26 cellular contexts compared by ENCODE assay signal in the genomic region with DNA sequence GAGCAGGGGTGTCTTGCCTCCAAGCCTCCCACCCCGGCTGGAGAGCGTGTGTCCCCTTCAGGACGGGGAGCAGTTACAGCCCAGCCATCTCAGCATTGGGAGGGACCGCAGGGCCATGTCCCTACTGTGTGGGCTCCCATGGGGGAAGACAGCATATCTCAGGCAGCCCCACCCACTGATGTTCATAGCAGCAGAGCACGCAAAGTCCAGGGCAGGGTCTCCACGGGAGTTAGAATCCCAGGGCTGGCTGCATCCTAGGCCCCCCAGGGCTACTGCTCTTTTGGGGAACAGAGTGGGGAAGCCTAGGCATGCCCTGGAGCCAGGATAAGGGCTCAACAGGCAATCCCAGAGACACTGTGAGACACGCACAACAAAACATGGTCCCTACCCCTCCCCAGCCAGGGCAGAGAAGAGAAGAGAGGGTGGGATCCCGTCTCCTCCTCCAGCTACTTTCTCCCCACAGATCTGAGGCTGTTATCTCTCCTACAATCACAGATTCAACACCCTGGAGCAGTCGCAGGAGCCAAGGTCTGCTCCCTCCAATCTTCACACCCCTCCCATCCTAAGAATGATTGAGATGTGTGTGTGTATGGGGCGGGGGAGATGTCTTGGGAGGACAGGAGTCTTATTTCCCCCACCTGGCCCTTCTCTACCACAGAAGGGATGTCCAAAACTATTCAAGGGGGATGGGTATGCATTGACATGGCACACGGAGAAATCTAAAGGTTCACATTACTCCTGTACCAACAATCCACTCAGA. TPM values are rescaled to one million over a fixed set of nuclear protein-coding genes. Genes with fewer than 3 reads are reported as not detected.
DNase-seq lines count a peak whose midpoint lies in the region; ATAC-seq, FAIRE-seq and TF ChIP-seq lines count a peak whose summit lies in the region.
"Had no signal": no experiment of that assay in that cellular context is flagged by ENCODE, and none has a peak within 500 bp of the region (broad histone marks: within the 10 kb centered on the region; RNA-seq: fewer than 3 reads in every experiment).

No MANE protein-coding gene starts in this region.

- WGBS in A549 (ENCODE audit: missing lambda C conversion rate), result 5% methylated on average over 7 of the region's 11 CpGs

- H3K9me3 ChIP-seq in A549 (no peaks in the 10 kb centered on the region), HUES6 (ENCODE audit: control insufficient read depth, insufficient read depth, low read depth, low read length) (no peaks in the 10 kb centered on the region), iPS-15b (ENCODE audit: control insufficient read depth, insufficient read depth, low read length) (no peaks in the 10 kb centered on the region), neural cell (ENCODE audit: low read length) (no peaks in the 10 kb centered on the region)
- H3K9me3 ChIP-seq: BE2C, SK-N-SH had no signal

- H3K9ac ChIP-seq in HUES6 (ENCODE audit: low read length) (peak overlapping the region; percentile 39), iPS-15b (ENCODE audit: low read depth, low read length) (no peak overlapping the region), neural cell (ENCODE audit: low read length) (no peak overlapping the region)
- H3K9ac ChIP-seq: SK-N-SH had no signal

- TF ChIP-seq EP300 in A549 (IDR thresholded peaks at IDR 0.05) (no peak), neural cell (conservative IDR thresholded peaks at IDR 0.05; ENCODE audit: poor library complexity, severe bottlenecking) (no peak)

- TF ChIP-seq RAD21 in A549 (conservative IDR thresholded peaks at IDR 0.05 in 1 of 2, IDR thresholded peaks at IDR 0.05 in 1 of 2) (no peak), neural cell (conservative IDR thresholded peaks at IDR 0.05) (no peak)

- no peak for FAIRE-seq in A549 (lab: Jason Lieb, UNC)
- FAIRE-seq: GM12878, K562 had no signal

- H3K4me3 ChIP-seq in A549, result no peak overlapping the region
- H3K4me3 ChIP-seq in HUES6 (ENCODE audit: low read depth, low read length), result peak overlapping the region; percentile 22; the same call in 1 of the 2 replicates
- H3K4me3 ChIP-seq in iPS-15b (ENCODE audit: low read depth, low read length), result peak overlapping the region; percentile 35
- H3K4me3 ChIP-seq in neural cell (ENCODE audit: low read length), result peak overlapping the region; percentile 98
- H3K4me3 ChIP-seq: GM12878, K562 had no signal

- ATAC-seq in A549 (no peak), natural killer cell (no peak)
- ATAC-seq: K562, PC-3 had no signal

- H3K79me2 ChIP-seq in neural cell (replicated peaks; ENCODE audit: insufficient read depth, low read length), result peaks cover 71% of the 10 kb centered on the region

- H3K9me2 ChIP-seq in neural cell (ENCODE audit: insufficient read depth, low read length), result no peaks in the 10 kb centered on the region
- H3K9me2 ChIP-seq: SK-N-SH had no signal

- DNase-seq in A549 (ENCODE audit: low read depth in 1 of 2, low spot score in 1 of 2), result no peak
- no peak for DNase-seq in natural killer cell
- no peak for DNase-seq in mucosa of gallbladder (ENCODE audit: low spot score)
- no peak for DNase-seq in NCI-H1105 (lab: John Stamatoyannopoulos, UW)
- no peak for DNase-seq in NCI-H128 (lab: John Stamatoyannopoulos, UW; ENCODE audit: unreplicated experiment)
- DNase-seq: 8988T; BE2C; CD4-positive, alpha-beta memory T cell; DMS153; GF-D8; HCEC 1CT; NCI-H1417; NCI-H187; NCI-H2107; NCI-H2227 treated with DMSO at 0.1 percent for 48 hours; NCI-H510A treated with DMSO at 0.1 percent for 48 hours; PC-3; RPMI8226; SHP77 treated with DMSO at 0.1 percent for 48 hours; SK-N-SH had no signal

- peaks cover 5% of the 10 kb centered on the region for H4K20me1 ChIP-seq in neural cell (ENCODE audit: insufficient read depth)

- no peak overlapping the region for H2AFZ ChIP-seq in neural cell (ENCODE audit: low read depth, low read length)

- POLR2A ChIA-PET in A549 (lab: Yijun Ruan, JAX), result no interaction called here

- no peak overlapping the region for H3K4me2 ChIP-seq in A549
- no peak overlapping the region for H3K4me2 ChIP-seq in neural cell (ENCODE audit: low read length)
- H3K4me2 ChIP-seq: SK-N-SH had no signal

- no peaks in the 10 kb centered on the region for H3F3A ChIP-seq in neural cell (ENCODE audit: insufficient read depth, low read length, poor library complexity, severe bottlenecking)

- peaks cover 53 to 59% of the 10 kb centered on the region in 2 donors for H3K27me3 Mint-ChIP-seq in natural killer cell (ENCODE audit: low read depth in 2 of 2)

- H3K27ac Mint-ChIP-seq in natural killer cell, result no peak overlapping the region
- H3K27ac Mint-ChIP-seq: CD4-positive, alpha-beta memory T cell had no signal

- H3K4me3 Mint-ChIP-seq in natural killer cell, result no peak overlapping the region
- H3K4me3 Mint-ChIP-seq: CD4-positive, alpha-beta memory T cell had no signal

- TF ChIP-seq CTCF in A549 (IDR thresholded peaks at IDR 0.05) (no peak), neural cell (IDR thresholded peaks at IDR 0.05; ENCODE audit: poor library complexity, severe bottlenecking) (no peak), natural killer cell (IDR thresholded peaks at IDR 0.05) (no peak)

- no peaks in the 10 kb centered on the region for H3K9me3 Mint-ChIP-seq in natural killer cell
- H3K9me3 Mint-ChIP-seq: CD4-positive, alpha-beta memory T cell had no signal

- intact Hi-C loops in natural killer cell (cut with micrococcal nuclease), result no loop called here

- CTCF ChIA-PET in A549 (lab: Yijun Ruan, JAX), result interaction anchor here (1.0 to 17.1 kb wide), 4 partner anchors 15 to 36 kb away, joined by 3 to 168 read pairs (median 9); no protein-coding TSS in a partner anchor

- TF ChIP-seq POLR2A in A549 (IDR thresholded peaks at IDR 0.05; ENCODE audit: low read length), result no peak

- H3K36me3 ChIP-seq in HUES6 (ENCODE audit: control insufficient read depth, insufficient read depth, low read length) (no peaks in the 10 kb centered on the region), iPS-15b (ENCODE audit: control insufficient read depth, insufficient read depth, low read length) (no peaks in the 10 kb centered on the region), neural cell (ENCODE audit: insufficient read depth, low read length) (no peaks in the 10 kb centered on the region)

- peaks cover 7% of the 10 kb centered on the region; the same call in 2 of the 3 replicates for H3K4me1 ChIP-seq in A549
- H3K4me1 ChIP-seq in HUES6 (ENCODE audit: control insufficient read depth, insufficient read depth, low read length), result peaks cover 42% of the 10 kb centered on the region
- peaks cover 27% of the 10 kb centered on the region for H3K4me1 ChIP-seq in iPS-15b (ENCODE audit: control insufficient read depth, insufficient read depth, low read length)

- peaks cover 9 to 26% of the 10 kb centered on the region in 2 donors for H3K4me1 Mint-ChIP-seq in natural killer cell

- H3K27me3 ChIP-seq in HUES6 (ENCODE audit: control insufficient read depth, insufficient read depth, low read length) (peaks cover 97% of the 10 kb centered on the region), iPS-15b (ENCODE audit: control insufficient read depth, insufficient read depth, low read length) (peaks cover 90% of the 10 kb centered on the region), neural cell (ENCODE audit: insufficient read depth, low read depth, low read length) (peaks cover 2% of the 10 kb centered on the region)
- H3K27me3 ChIP-seq: BE2C had no signal

- H3K27ac ChIP-seq in A549 (no peak overlapping the region), HUES6 (ENCODE audit: low read depth, low read length) (no peak overlapping the region), neural cell (ENCODE audit: low read length) (no peak overlapping the region)

- H3K36me3 Mint-ChIP-seq in natural killer cell, result no peaks in the 10 kb centered on the region
- H3K36me3 Mint-ChIP-seq: CD4-positive, alpha-beta memory T cell had no signal

RNA-seq across cellular contexts. Expression of a gene that starts 3.4 kb away (rescaled TPM):
- polyA plus RNA-seq in A549 (2011; rRNA removed) (not detected in 2 replicates), A549 (2017; fragmentation: RNase III; extraction: RNeasy Plus Mini Kit Qiagen cat#74134 plus additional on column Dnase treatment) (0.04 to 0.09 TPM in 2 of 3 replicates, not detected in the other), neural cell (19.0 and 20.7 TPM in 2 replicates)
- polyA plus RNA-seq in A549 (2012; cell fraction: cytosol; rRNA removed), result 0.04 and 0.11 TPM in 2 replicates
- polyA plus RNA-seq in A549 (2012; cell fraction: nucleus; rRNA removed), result 0.06 and 0.11 TPM in 2 replicates
- not detected in 2 replicates for polyA minus RNA-seq in A549 (2011; rRNA and poly(A)+ RNA removed)
- polyA minus RNA-seq in neural cell, result 25.4 and 27.0 TPM in 2 replicates
- total RNA-seq in natural killer cell (not detected), mucosa of gallbladder (23.0 TPM)
- total RNA-seq: CD4-positive, alpha-beta memory T cell; Daoy; GM12878; K562; PC-3 had no signal
- polyA plus RNA-seq: CD4-positive, alpha-beta memory T cell; GM12878; K562 had no signal

RNA-seq across cellular contexts. Expression of a gene that starts 25.8 kb away (rescaled TPM):
- polyA plus RNA-seq in A549 (2011; rRNA removed) (40.8 and 46.5 TPM in 2 replicates), A549 (2017; fragmentation: RNase III; extraction: RNeasy Plus Mini Kit Qiagen cat#74134 plus additional on column Dnase treatment) (36.7 to 41.7 TPM (median 39.8 TPM) in 3 replicates), neural cell (27.5 and 31.4 TPM in 2 replicates)
- 70.5 and 84.6 TPM in 2 replicates for polyA plus RNA-seq in A549 (2012; cell fraction: cytosol; rRNA removed)
- polyA plus RNA-seq in A549 (2012; cell fraction: nucleus; rRNA removed), result 66.5 and 75.1 TPM in 2 replicates
- 21.7 and 30.8 TPM in 2 replicates for polyA minus RNA-seq in A549 (2011; rRNA and poly(A)+ RNA removed)
- 14.8 and 17.3 TPM in 2 replicates for polyA minus RNA-seq in neural cell
- total RNA-seq in natural killer cell (10 to 100 TPM in 1 of 3 donors, 1 to 10 TPM in 2; 9.3 to 15.0 (median 9.8) TPM), mucosa of gallbladder (28.7 TPM)

RNA-seq across cellular contexts. Expression of a gene that starts 34.2 kb away (rescaled TPM):
- polyA plus RNA-seq in A549 (2011; rRNA removed) (64.8 and 74.3 TPM in 2 replicates), A549 (2017; fragmentation: RNase III; extraction: RNeasy Plus Mini Kit Qiagen cat#74134 plus additional on column Dnase treatment) (92.9 to 97.4 TPM (median 96.3 TPM) in 3 replicates), neural cell (380 and 391 TPM in 2 replicates)
- polyA plus RNA-seq in A549 (2012; cell fraction: cytosol; rRNA removed), result 156 and 165 TPM in 2 replicates
- 97.1 and 103 TPM in 2 replicates for polyA plus RNA-seq in A549 (2012; cell fraction: nucleus; rRNA removed)
- 50.5 and 54.1 TPM in 2 replicates for polyA minus RNA-seq in A549 (2011; rRNA and poly(A)+ RNA removed)
- 133 and 140 TPM in 2 replicates for polyA minus RNA-seq in neural cell
- total RNA-seq in natural killer cell (100 to 1,000 TPM; 135 to 171 (median 147) TPM), mucosa of gallbladder (81.9 TPM)

RNA-seq across cellular contexts. Expression of a gene that starts 42.7 kb away (rescaled TPM):
- polyA plus RNA-seq in A549 (2011; rRNA removed) (0.12 TPM in 1 of 2 replicates, not detected in the other), A549 (2017; fragmentation: RNase III; extraction: RNeasy Plus Mini Kit Qiagen cat#74134 plus additional on column Dnase treatment) (0.08 to 0.10 TPM (median 0.09 TPM) in 3 replicates), neural cell (2.1 and 2.8 TPM in 2 replicates)
- 0.04 and 0.10 TPM in 2 replicates for polyA plus RNA-seq in A549 (2012; cell fraction: cytosol; rRNA removed)
- 0.09 and 0.14 TPM in 2 replicates for polyA plus RNA-seq in A549 (2012; cell fraction: nucleus; rRNA removed)
- polyA minus RNA-seq in A549 (2011; rRNA and poly(A)+ RNA removed), result not detected in 2 replicates
- not detected in 2 replicates for polyA minus RNA-seq in neural cell
- total RNA-seq in natural killer cell (under 1 TPM in 2 of 3 donors, not detected in 1; 0.24 to 0.77 TPM), mucosa of gallbladder (not detected)
- total RNA-seq: CD4-positive, alpha-beta memory T cell; Daoy; GM12878; K562; PC-3 had no signal
- polyA plus RNA-seq: CD4-positive, alpha-beta memory T cell; GM12878; K562 had no signal

RNA-seq across cellular contexts. Expression of a gene that starts 51.5 kb away (rescaled TPM):
- polyA plus RNA-seq in A549 (2011; rRNA removed) (64.6 and 95.4 TPM in 2 replicates), A549 (2017; fragmentation: RNase III; extraction: RNeasy Plus Mini Kit Qiagen cat#74134 plus additional on column Dnase treatment) (141 to 150 TPM (median 147 TPM) in 3 replicates), neural cell (50.2 and 52.5 TPM in 2 replicates)
- 151 and 198 TPM in 2 replicates for polyA plus RNA-seq in A549 (2012; cell fraction: cytosol; rRNA removed)
- 81.6 and 107 TPM in 2 replicates for polyA plus RNA-seq in A549 (2012; cell fraction: nucleus; rRNA removed)
- 51.5 and 62.9 TPM in 2 replicates for polyA minus RNA-seq in A549 (2011; rRNA and poly(A)+ RNA removed)
- polyA minus RNA-seq in neural cell, result 32.2 and 51.4 TPM in 2 replicates
- total RNA-seq in natural killer cell (10 to 100 TPM; 22.1 to 29.8 (median 23.0) TPM), mucosa of gallbladder (77.1 TPM)

Comparison
In these comparisons a context has a peak if more than half of its experiments do, and no peak if none do; other contexts are left out.
1. RNA of a gene that starts 3.4 kb away (total RNA-seq): 23.0 TPM in mucosa of gallbladder (single experiment); not detected in natural killer cell; every median in the first group is over 10 times any median in the second.